ENCODE assay signal across 19 cellular contexts in genomic region chr7:109479388-109479787, GRCh38.
DNase-seq lines count a peak whose midpoint lies in the region; ATAC-seq and TF ChIP-seq lines count a peak whose summit lies in the region.
"Had no signal": no experiment of that assay in that cellular context is flagged by ENCODE, and none has a peak within 500 bp of the region (broad histone marks: within the 10 kb centered on the region; RNA-seq: fewer than 3 reads in every experiment).

No MANE protein-coding gene starts in this region.

- H3K9me3 ChIP-seq in OCI-LY1 (ENCODE audit: low read length), result no peaks in the 10 kb centered on the region
- H3K9me3 ChIP-seq: Peyer's patch, prostate gland had no signal

- ATAC-seq in GM18517 (IDR thresholded peaks at IDR 0.05; ENCODE audit: unreplicated experiment), result no peak
- ATAC-seq: left ventricle myocardium superior; stimulated activated naive CD8-positive, alpha-beta T cell treated with anti-CD3 and anti-CD28 coated beads, Interleukin-15, amount 100 ng/mL, for 72 hours; T-helper 17 cell had no signal

- no peak overlapping the region for H3K4me2 ChIP-seq in OCI-LY1 (ENCODE audit: low read length)

- H3K4me1 Mint-ChIP-seq in HFFc6 (ENCODE audit: low read depth), result no peaks in the 10 kb centered on the region
- no peaks in the 10 kb centered on the region for H3K4me1 Mint-ChIP-seq in activated CD4-positive, alpha-beta memory T cell treated with anti-CD3 and anti-CD28 coated beads, Interleukin-2, amount 10 ng/mL, durations not matched to agents 7 days and 5 days
- H3K4me1 Mint-ChIP-seq: activated naive CD8-positive, alpha-beta T cell treated with anti-CD3 and anti-CD28 coated beads, Interleukin-2, amount 10 ng/mL, durations not matched to agents 7 days and 5 days; CD4-positive, CD25-positive, alpha-beta regulatory T cell; stimulated activated naive CD8-positive, alpha-beta T cell treated with anti-CD3 and anti-CD28 coated beads, Interleukin-15, amount 100 ng/mL, for 72 hours; T-helper 17 cell had no signal

- CTCF ChIA-PET in activated CD4-positive, alpha-beta memory T cell treated with anti-CD3 and anti-CD28 coated beads, Interleukin-2, amount 10 ng/mL, durations not matched to agents 7 days and 5 days (lab: Charles Lee), result no interaction called here

- H3K36me3 Mint-ChIP-seq in HFFc6 (ENCODE audit: low read depth), result no peaks in the 10 kb centered on the region; the same call in 1 of the 2 replicates
- no peaks in the 10 kb centered on the region for H3K36me3 Mint-ChIP-seq in activated CD4-positive, alpha-beta memory T cell treated with anti-CD3 and anti-CD28 coated beads, Interleukin-2, amount 10 ng/mL, durations not matched to agents 7 days and 5 days (ENCODE audit: low read depth)
- H3K36me3 Mint-ChIP-seq: activated naive CD8-positive, alpha-beta T cell treated with anti-CD3 and anti-CD28 coated beads, Interleukin-2, amount 10 ng/mL, durations not matched to agents 7 days and 5 days; CD4-positive, CD25-positive, alpha-beta regulatory T cell had no signal

- TF ChIP-seq CTCF in C4-2B (conservative IDR thresholded peaks at IDR 0.05) (peak; percentile 69), OCI-LY1 (IDR thresholded peaks at IDR 0.05; ENCODE audit: low read length) (peak; percentile 32; the same call in 1 of the 2 replicates), epithelial cell of esophagus (IDR thresholded peaks at IDR 0.05; ENCODE audit: insufficient read depth, low read depth, low read length, missing control alignments) (no peak), HFFc6 (IDR thresholded peaks at IDR 0.05) (no peak)

- no peaks in the 10 kb centered on the region for H3K27me3 Mint-ChIP-seq in HFFc6 (ENCODE audit: insufficient read depth)
- H3K27me3 Mint-ChIP-seq in activated CD4-positive, alpha-beta memory T cell treated with anti-CD3 and anti-CD28 coated beads, Interleukin-2, amount 10 ng/mL, durations not matched to agents 7 days and 5 days, result no peaks in the 10 kb centered on the region
- H3K27me3 Mint-ChIP-seq: activated naive CD8-positive, alpha-beta T cell treated with anti-CD3 and anti-CD28 coated beads, Interleukin-2, amount 10 ng/mL, durations not matched to agents 7 days and 5 days; CD4-positive, CD25-positive, alpha-beta regulatory T cell; stimulated activated naive CD8-positive, alpha-beta T cell treated with anti-CD3 and anti-CD28 coated beads, Interleukin-15, amount 100 ng/mL, for 72 hours; T-helper 17 cell had no signal

- no peak overlapping the region for H3K27ac ChIP-seq in C4-2B
- H3K27ac ChIP-seq in OCI-LY1 (ENCODE audit: low read depth, low read length, poor library complexity, severe bottlenecking), result no peak overlapping the region
- H3K27ac ChIP-seq: Peyer's patch, prostate gland had no signal

- peak; percentile 34 for DNase-seq in ELR (ENCODE audit: low read depth)
- peak; percentile 0 for DNase-seq in epithelial cell of esophagus (ENCODE audit: low read depth)
- DNase-seq in HFFc6, result no peak
- DNase-seq in activated CD4-positive, alpha-beta memory T cell treated with anti-CD3 and anti-CD28 coated beads, Interleukin-2, amount 10 ng/mL, durations not matched to agents 7 days and 5 days, result no peak
- DNase-seq: activated CD4-positive, alpha-beta T cell treated with anti-CD3 and anti-CD28 coated beads for 1 hour; activated naive CD8-positive, alpha-beta T cell treated with anti-CD3 and anti-CD28 coated beads, Interleukin-2, amount 10 ng/mL, durations not matched to agents 7 days and 5 days; caudate nucleus; CD4-positive, CD25-positive, alpha-beta regulatory T cell; effector memory CD4-positive, alpha-beta T cell; Karpas-422; left ventricle myocardium superior; Peyer's patch; stimulated activated CD4-positive, alpha-beta T cell treated with anti-CD3 and anti-CD28 coated beads, Interleukin-12 subunit alpha, Interleukin-12 subunit beta, amount 100 ng/mL, for 4 hours; stimulated activated naive CD8-positive, alpha-beta T cell treated with anti-CD3 and anti-CD28 coated beads, Interleukin-15, amount 100 ng/mL, for 72 hours; T-helper 17 cell had no signal

- H3K4me3 Mint-ChIP-seq in HFFc6, result no peak overlapping the region
- H3K4me3 Mint-ChIP-seq in activated CD4-positive, alpha-beta memory T cell treated with anti-CD3 and anti-CD28 coated beads, Interleukin-2, amount 10 ng/mL, durations not matched to agents 7 days and 5 days, result no peak overlapping the region
- H3K4me3 Mint-ChIP-seq: activated naive CD8-positive, alpha-beta T cell treated with anti-CD3 and anti-CD28 coated beads, Interleukin-2, amount 10 ng/mL, durations not matched to agents 7 days and 5 days; CD4-positive, CD25-positive, alpha-beta regulatory T cell; stimulated activated naive CD8-positive, alpha-beta T cell treated with anti-CD3 and anti-CD28 coated beads, Interleukin-15, amount 100 ng/mL, for 72 hours; T-helper 17 cell had no signal

- H4K20me1 ChIP-seq in OCI-LY1 (ENCODE audit: insufficient read depth, low read length), result no peaks in the 10 kb centered on the region

- H3K9me3 Mint-ChIP-seq in HFFc6, result peaks cover 8% of the 10 kb centered on the region
- H3K9me3 Mint-ChIP-seq in activated CD4-positive, alpha-beta memory T cell treated with anti-CD3 and anti-CD28 coated beads, Interleukin-2, amount 10 ng/mL, durations not matched to agents 7 days and 5 days, result peaks cover 5% of the 10 kb centered on the region
- H3K9me3 Mint-ChIP-seq: activated naive CD8-positive, alpha-beta T cell treated with anti-CD3 and anti-CD28 coated beads, Interleukin-2, amount 10 ng/mL, durations not matched to agents 7 days and 5 days; stimulated activated naive CD8-positive, alpha-beta T cell treated with anti-CD3 and anti-CD28 coated beads, Interleukin-15, amount 100 ng/mL, for 72 hours had no signal

- H3K4me1 ChIP-seq in OCI-LY1 (ENCODE audit: insufficient read depth, low read length, severe bottlenecking), result no peaks in the 10 kb centered on the region
- H3K4me1 ChIP-seq: Peyer's patch, prostate gland had no signal

- no peaks in the 10 kb centered on the region for H3K79me2 ChIP-seq in OCI-LY1 (ENCODE audit: insufficient read depth, low read length)

- POLR2A ChIA-PET in activated CD4-positive, alpha-beta memory T cell treated with anti-CD3 and anti-CD28 coated beads, Interleukin-2, amount 10 ng/mL, durations not matched to agents 7 days and 5 days (lab: Charles Lee), result no interaction called here

- H3K27me3 ChIP-seq in OCI-LY1 (ENCODE audit: insufficient read depth, low read length), result no peaks in the 10 kb centered on the region
- H3K27me3 ChIP-seq: Peyer's patch had no signal

- no peak overlapping the region for H3K4me3 ChIP-seq in OCI-LY1 (ENCODE audit: low read depth, low read length, poor library complexity, severe bottlenecking)
- no peak overlapping the region for H3K4me3 ChIP-seq in epithelial cell of esophagus (ENCODE audit: low read length)
- H3K4me3 ChIP-seq: Peyer's patch, prostate gland had no signal

- no peaks in the 10 kb centered on the region for H3K9me2 ChIP-seq in OCI-LY1 (ENCODE audit: low read depth, low read length)

- no peaks in the 10 kb centered on the region for H3F3A ChIP-seq in OCI-LY1 (ENCODE audit: insufficient read depth, low read length)

- no peaks in the 10 kb centered on the region for H3K36me3 ChIP-seq in OCI-LY1 (ENCODE audit: insufficient read depth, low read length)
- H3K36me3 ChIP-seq: Peyer's patch, prostate gland had no signal

- H3K9ac ChIP-seq in OCI-LY1 (ENCODE audit: low read length), result no peak overlapping the region

- H3K27ac Mint-ChIP-seq in HFFc6, result no peak overlapping the region
- no peak overlapping the region for H3K27ac Mint-ChIP-seq in activated CD4-positive, alpha-beta memory T cell treated with anti-CD3 and anti-CD28 coated beads, Interleukin-2, amount 10 ng/mL, durations not matched to agents 7 days and 5 days
- H3K27ac Mint-ChIP-seq: activated naive CD8-positive, alpha-beta T cell treated with anti-CD3 and anti-CD28 coated beads, Interleukin-2, amount 10 ng/mL, durations not matched to agents 7 days and 5 days; CD4-positive, CD25-positive, alpha-beta regulatory T cell; stimulated activated naive CD8-positive, alpha-beta T cell treated with anti-CD3 and anti-CD28 coated beads, Interleukin-15, amount 100 ng/mL, for 72 hours; T-helper 17 cell had no signal

- no peak overlapping the region for H2AFZ ChIP-seq in OCI-LY1 (ENCODE audit: low read length)

Comparison
In these comparisons a context has a peak if more than half of its experiments do, and no peak if none do; other contexts are left out.
1. CTCF ChIP-seq: peak in C4-2B (single experiment) and OCI-LY1 (single experiment); none in epithelial cell of esophagus (single experiment) and HFFc6 (single experiment).
2. DNase-seq: peak in ELR (single experiment) and epithelial cell of esophagus (single experiment); none in HFFc6 (single experiment) and activated CD4-positive, alpha-beta memory T cell treated with anti-CD3 and anti-CD28 coated beads, Interleukin-2, amount 10 ng/mL, durations not matched to agents 7 days and 5 days (single experiment).